Comparison of ENCODE assay signal across 26 cellular contexts in genomic region chr14:97796511-97796910, GRCh38.
DNase-seq lines count a peak whose midpoint lies in the region; ATAC-seq, FAIRE-seq and TF ChIP-seq lines count a peak whose summit lies in the region.
"Had no signal": no experiment of that assay in that cellular context is flagged by ENCODE, and none has a peak within 500 bp of the region (broad histone marks: within the 10 kb centered on the region; RNA-seq: fewer than 3 reads in every experiment).

No MANE protein-coding gene starts in this region.

- 56% methylated on average over 5 of the region's 5 CpGs for WGBS in thymus

- no peaks in the 10 kb centered on the region for H3K27me3 ChIP-seq in thymus (ENCODE audit: control insufficient read depth, insufficient read depth)
- H3K27me3 ChIP-seq: BE2C had no signal

- intact Hi-C loops in activated naive CD4-positive, alpha-beta T cell treated with anti-CD3 and anti-CD28 coated beads for 36 hours (cut with micrococcal nuclease), result no loop called here

- no peak overlapping the region for H3K27ac Mint-ChIP-seq in activated naive CD4-positive, alpha-beta T cell treated with anti-CD3 and anti-CD28 coated beads for 36 hours
- H3K27ac Mint-ChIP-seq in activated T-helper 17 cell treated with anti-CD3 and anti-CD28 coated beads, Interleukin-2, amount 50 U/mL, for 72 hours, result no peak overlapping the region
- H3K27ac Mint-ChIP-seq: H9, HFFc6 had no signal

- no peaks in the 10 kb centered on the region for H3K36me3 Mint-ChIP-seq in activated naive CD4-positive, alpha-beta T cell treated with anti-CD3 and anti-CD28 coated beads for 36 hours (ENCODE audit: low read depth)
- no peaks in the 10 kb centered on the region for H3K36me3 Mint-ChIP-seq in activated T-helper 17 cell treated with anti-CD3 and anti-CD28 coated beads, Interleukin-2, amount 50 U/mL, for 72 hours (ENCODE audit: low read depth)

- no peak overlapping the region for H3K4me3 Mint-ChIP-seq in activated naive CD4-positive, alpha-beta T cell treated with anti-CD3 and anti-CD28 coated beads for 36 hours
- no peak overlapping the region for H3K4me3 Mint-ChIP-seq in activated T-helper 17 cell treated with anti-CD3 and anti-CD28 coated beads, Interleukin-2, amount 50 U/mL, for 72 hours
- H3K4me3 Mint-ChIP-seq: H9, HFFc6 had no signal

- no peak for TF ChIP-seq POLR2A in GM12892 (IDR thresholded peaks at IDR 0.05; ENCODE audit: low read depth, low read length)

- peak; percentile 37 for ATAC-seq in activated T-helper 17 cell treated with anti-CD3 and anti-CD28 coated beads, Interleukin-2, amount 50 U/mL, for 72 hours (replicated peaks)
- ATAC-seq in HG03175 (IDR thresholded peaks at IDR 0.05; ENCODE audit: unreplicated experiment), result no peak
- ATAC-seq: HepG2 had no signal

- H3K4me1 ChIP-seq in thymus (ENCODE audit: control insufficient read depth, insufficient read depth, low read length), result peaks cover 56% of the 10 kb centered on the region
- H3K4me1 ChIP-seq: BE2C had no signal

- H3K4me1 Mint-ChIP-seq in activated naive CD4-positive, alpha-beta T cell treated with anti-CD3 and anti-CD28 coated beads for 36 hours (ENCODE audit: low read depth), result peaks cover 13% of the 10 kb centered on the region
- H3K4me1 Mint-ChIP-seq in activated T-helper 17 cell treated with anti-CD3 and anti-CD28 coated beads, Interleukin-2, amount 50 U/mL, for 72 hours, result no peaks in the 10 kb centered on the region

- H3K9me3 ChIP-seq in thymus (ENCODE audit: control insufficient read depth), result peaks cover 1% of the 10 kb centered on the region
- H3K9me3 ChIP-seq: BE2C had no signal

- H3K4me3 ChIP-seq in thymus (ENCODE audit: low read length), result no peak overlapping the region
- H3K4me3 ChIP-seq: GM23248, PC-9, SK-N-MC had no signal

- peak; percentile 16 for DNase-seq in activated naive CD4-positive, alpha-beta T cell treated with anti-CD3 and anti-CD28 coated beads for 36 hours
- DNase-seq in activated naive CD4-positive, alpha-beta T cell (lab: John Stamatoyannopoulos, UW), result no peak
- DNase-seq in GM12892 (ENCODE audit: insufficient read length) (no peak), Kasumi-1 (lab: John Stamatoyannopoulos, UW) (no peak)
- DNase-seq: BE2C, DMS53, EL, GF-D8, GM23248, H9, HFFc6, KBM-7, NCI-H1092 treated with DMSO at 0.1 percent for 48 hours, NCI-H1436 treated with DMSO at 0.1 percent for 48 hours, NCI-H1930, NCI-H2227 treated with DMSO at 0.1 percent for 48 hours, NCI-H510A, PC-9, SHP77 treated with DMSO at 0.1 percent for 48 hours had no signal

- H3K27ac ChIP-seq in thymus (ENCODE audit: low read depth), result peak overlapping the region; percentile 75
- H3K27ac ChIP-seq: GM23248, PC-9, RWPE1, SK-N-MC had no signal

- no peaks in the 10 kb centered on the region for H3K9me3 Mint-ChIP-seq in activated naive CD4-positive, alpha-beta T cell treated with anti-CD3 and anti-CD28 coated beads for 36 hours
- H3K9me3 Mint-ChIP-seq in activated T-helper 17 cell treated with anti-CD3 and anti-CD28 coated beads, Interleukin-2, amount 50 U/mL, for 72 hours, result no peaks in the 10 kb centered on the region
- H3K9me3 Mint-ChIP-seq: H9 had no signal

- CTCF ChIA-PET in activated naive CD4-positive, alpha-beta T cell treated with anti-CD3 and anti-CD28 coated beads for 36 hours (lab: Charles Lee), result interaction anchor here (1.5 kb wide), 1 partner anchor 22 kb away, joined by 4 read pairs; no protein-coding TSS in a partner anchor

- H3K36me3 ChIP-seq in thymus (ENCODE audit: control insufficient read depth, insufficient read depth), result no peaks in the 10 kb centered on the region
- H3K36me3 ChIP-seq: BE2C had no signal

- FAIRE-seq in GM12892 (lab: Jason Lieb, UNC), result peak; percentile 82
- FAIRE-seq: D721Med, HepG2 had no signal

- H3K27me3 Mint-ChIP-seq in activated naive CD4-positive, alpha-beta T cell treated with anti-CD3 and anti-CD28 coated beads for 36 hours (ENCODE audit: low read depth), result no peaks in the 10 kb centered on the region
- no peaks in the 10 kb centered on the region for H3K27me3 Mint-ChIP-seq in activated T-helper 17 cell treated with anti-CD3 and anti-CD28 coated beads, Interleukin-2, amount 50 U/mL, for 72 hours
